Comparison of ENCODE assay signal across 8 cellular contexts in genomic region chr1:26788836-26789611, GRCh38. TPM values are rescaled to one million over a fixed set of nuclear protein-coding genes. Genes with fewer than 3 reads are reported as not detected.
DNase-seq lines count a peak whose midpoint lies in the region; ATAC-seq and TF ChIP-seq lines count a peak whose summit lies in the region.

No MANE protein-coding gene starts in this region.

- H3K4me3 Mint-ChIP-seq in activated T-helper 2 cell treated with anti-CD3 and anti-CD28 coated beads, Interferon-gamma antibody, Interleukin-2, Interleukin-4, amounts not matched to agents 10 μg/mL and 5 μg/mL and 100 μg/mL, durations not matched to agents 14 hours and 24 hours and 36 hours (ENCODE audit: low read depth), result peak overlapping the region; percentile 98
- peak overlapping the region; percentile 94 for H3K4me3 Mint-ChIP-seq in natural killer cell treated with Interleukin-12 subunit alpha and Interleukin-12 subunit beta and Interleukin-15 and Interleukin-18, amount 100 ng/mL, for 72 hours

- H3K4me3 ChIP-seq in GM06990 (replicated peaks; ENCODE audit: low read depth, low read length), result peak overlapping the region; percentile 80
- peak overlapping the region; percentile 79 for H3K4me3 ChIP-seq in fibroblast of pulmonary artery (replicated peaks; ENCODE audit: low read depth, low read length)

- intact Hi-C loops in activated T-helper 2 cell treated with anti-CD3 and anti-CD28 coated beads, Interferon-gamma antibody, Interleukin-2, Interleukin-4, amounts not matched to agents 10 μg/mL and 5 μg/mL and 100 μg/mL, durations not matched to agents 14 hours and 24 hours and 36 hours (cut with micrococcal nuclease), result loop anchor here (1.0 to 2.0 kb wide), 3 partner anchors 44 to 288 kb away; no protein-coding TSS in a partner anchor

- peaks cover 5% of the 10 kb centered on the region for H3K36me3 ChIP-seq in GM06990 (ENCODE audit: control insufficient read depth, insufficient read depth, low read length)

- ATAC-seq in natural killer cell treated with Interleukin-12 subunit alpha and Interleukin-12 subunit beta and Interleukin-15 and Interleukin-18, amount 100 ng/mL, for 72 hours, result no peak

- H3K4me1 Mint-ChIP-seq in activated T-helper 2 cell treated with anti-CD3 and anti-CD28 coated beads, Interferon-gamma antibody, Interleukin-2, Interleukin-4, amounts not matched to agents 10 μg/mL and 5 μg/mL and 100 μg/mL, durations not matched to agents 14 hours and 24 hours and 36 hours (ENCODE audit: low read depth), result peaks cover 64% of the 10 kb centered on the region
- H3K4me1 Mint-ChIP-seq in natural killer cell treated with Interleukin-12 subunit alpha and Interleukin-12 subunit beta and Interleukin-15 and Interleukin-18, amount 100 ng/mL, for 72 hours (ENCODE audit: low read depth in 2 of 2), result peaks cover 82 to 85% of the 10 kb centered on the region in 2 donors

- no peaks in the 10 kb centered on the region for H3K27me3 ChIP-seq in GM06990 (replicated peaks; ENCODE audit: control insufficient read depth, insufficient read depth, low read length)

- no peaks in the 10 kb centered on the region for H3K27me3 Mint-ChIP-seq in activated T-helper 2 cell treated with anti-CD3 and anti-CD28 coated beads, Interferon-gamma antibody, Interleukin-2, Interleukin-4, amounts not matched to agents 10 μg/mL and 5 μg/mL and 100 μg/mL, durations not matched to agents 14 hours and 24 hours and 36 hours (ENCODE audit: low read depth)
- H3K27me3 Mint-ChIP-seq in natural killer cell treated with Interleukin-12 subunit alpha and Interleukin-12 subunit beta and Interleukin-15 and Interleukin-18, amount 100 ng/mL, for 72 hours, result no peaks in the 10 kb centered on the region

- no peaks in the 10 kb centered on the region for H3K9me3 Mint-ChIP-seq in activated T-helper 2 cell treated with anti-CD3 and anti-CD28 coated beads, Interferon-gamma antibody, Interleukin-2, Interleukin-4, amounts not matched to agents 10 μg/mL and 5 μg/mL and 100 μg/mL, durations not matched to agents 14 hours and 24 hours and 36 hours
- no peaks in the 10 kb centered on the region for H3K9me3 Mint-ChIP-seq in natural killer cell treated with Interleukin-12 subunit alpha and Interleukin-12 subunit beta and Interleukin-15 and Interleukin-18, amount 100 ng/mL, for 72 hours

- H3K27ac Mint-ChIP-seq in activated T-helper 2 cell treated with anti-CD3 and anti-CD28 coated beads, Interferon-gamma antibody, Interleukin-2, Interleukin-4, amounts not matched to agents 10 μg/mL and 5 μg/mL and 100 μg/mL, durations not matched to agents 14 hours and 24 hours and 36 hours, result peak overlapping the region; percentile 96
- H3K27ac Mint-ChIP-seq in natural killer cell treated with Interleukin-12 subunit alpha and Interleukin-12 subunit beta and Interleukin-15 and Interleukin-18, amount 100 ng/mL, for 72 hours, result peak overlapping the region; percentile 99 to 100

- peaks cover 28% of the 10 kb centered on the region for H3K36me3 Mint-ChIP-seq in activated T-helper 2 cell treated with anti-CD3 and anti-CD28 coated beads, Interferon-gamma antibody, Interleukin-2, Interleukin-4, amounts not matched to agents 10 μg/mL and 5 μg/mL and 100 μg/mL, durations not matched to agents 14 hours and 24 hours and 36 hours (ENCODE audit: low read depth)
- H3K36me3 Mint-ChIP-seq in natural killer cell treated with Interleukin-12 subunit alpha and Interleukin-12 subunit beta and Interleukin-15 and Interleukin-18, amount 100 ng/mL, for 72 hours, result peaks cover 20% of the 10 kb centered on the region

- TF ChIP-seq CTCF in GM06990 (IDR thresholded peaks at IDR 0.05; ENCODE audit: insufficient read depth, low read length, poor library complexity, severe bottlenecking) (peak; percentile 94), fibroblast of pulmonary artery (IDR thresholded peaks at IDR 0.05; ENCODE audit: low read length, missing control alignments) (peak; percentile 91)

- DNase-seq in GM06990 (ENCODE audit: extremely low read depth, insufficient read length) (peak; percentile 56), LHCN-M2 (ENCODE audit: low read depth) (peak; percentile 82), RPMI8226 (peak; percentile 90), fibroblast of pulmonary artery (ENCODE audit: low read depth) (peak; percentile 86), cortex of kidney (lab: John Stamatoyannopoulos, UW) (no peak)
- peak; percentile 80 for DNase-seq in activated T-helper 2 cell treated with anti-CD3 and anti-CD28 coated beads, Interferon-gamma antibody, Interleukin-2, Interleukin-4, amounts not matched to agents 10 μg/mL and 5 μg/mL and 100 μg/mL, durations not matched to agents 14 hours and 24 hours and 36 hours (ENCODE audit: low spot score)
- DNase-seq in natural killer cell treated with Interleukin-12 subunit alpha and Interleukin-12 subunit beta and Interleukin-15 and Interleukin-18, amount 100 ng/mL, for 72 hours (ENCODE audit: low spot score), result peak; percentile 92
- peak; percentile 81 for DNase-seq in stimulated activated naive CD4-positive, alpha-beta T cell treated with Interleukin-2 at 50 U/mL for 16 hours (lab: John Stamatoyannopoulos, UW)

RNA-seq across cellular contexts. Expression of gene PIGV, which starts 1.3 kb away (rescaled TPM):
- 17.7 and 20.8 TPM in 2 replicates for total RNA-seq in LHCN-M2 (2014; rRNA removed)
- 13.3 TPM for polyA plus RNA-seq in LHCN-M2 (2012)
- total RNA-seq in activated T-helper 2 cell treated with anti-CD3 and anti-CD28 coated beads, Interferon-gamma antibody, Interleukin-2, Interleukin-4, amounts not matched to agents 10 μg/mL and 5 μg/mL and 100 μg/mL, durations not matched to agents 14 hours and 24 hours and 36 hours, result 19.4 and 20.1 TPM in 2 replicates
- 10 to 100 TPM; 44.3 to 60.2 TPM for total RNA-seq in natural killer cell treated with Interleukin-12 subunit alpha and Interleukin-12 subunit beta and Interleukin-15 and Interleukin-18, amount 100 ng/mL, for 72 hours

RNA-seq across cellular contexts. Expression of gene ZDHHC18, which starts 37.5 kb away (rescaled TPM):
- total RNA-seq in LHCN-M2 (2014; rRNA removed), result 10.4 and 13.0 TPM in 2 replicates
- 12.5 TPM for polyA plus RNA-seq in LHCN-M2 (2012)
- total RNA-seq in activated T-helper 2 cell treated with anti-CD3 and anti-CD28 coated beads, Interferon-gamma antibody, Interleukin-2, Interleukin-4, amounts not matched to agents 10 μg/mL and 5 μg/mL and 100 μg/mL, durations not matched to agents 14 hours and 24 hours and 36 hours, result 62.7 and 64.3 TPM in 2 replicates
- 100 to 1,000 TPM in 1 of 2 donors, 10 to 100 TPM in 1; 87.2 to 106 TPM for total RNA-seq in natural killer cell treated with Interleukin-12 subunit alpha and Interleukin-12 subunit beta and Interleukin-15 and Interleukin-18, amount 100 ng/mL, for 72 hours
